Comparison of ENCODE assay signal across 8 cellular contexts in the genomic region with DNA sequence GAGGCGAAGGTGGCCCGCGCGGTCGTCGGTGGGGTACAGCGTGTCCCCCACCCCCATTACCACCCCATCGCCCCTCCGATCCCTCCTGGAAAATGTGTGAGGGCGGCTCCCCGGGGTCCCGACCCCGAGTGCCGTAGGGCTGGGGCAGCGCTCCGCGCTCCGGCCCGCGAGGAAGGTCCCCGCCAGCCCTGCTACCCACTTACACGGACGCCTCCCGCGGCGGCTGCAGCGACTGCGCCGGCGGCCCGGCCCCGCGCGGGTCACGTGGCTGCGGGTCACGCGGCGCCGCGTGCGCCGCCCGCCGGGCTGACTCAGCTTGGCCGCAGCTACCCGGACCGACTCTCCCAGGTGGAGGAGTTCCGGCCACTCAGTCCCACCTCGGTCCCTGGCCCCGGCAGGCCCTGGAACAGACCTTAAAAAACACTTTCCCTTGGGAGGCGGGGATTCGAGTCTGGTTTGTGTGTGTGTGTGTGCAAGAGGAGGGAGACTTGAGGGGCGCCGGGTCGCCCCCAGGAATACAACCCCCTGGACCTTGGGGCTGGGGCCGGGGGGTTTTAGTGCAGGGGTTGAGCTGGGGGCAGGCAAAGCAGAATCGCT. TPM values are rescaled to one million over a fixed set of nuclear protein-coding genes. Genes with fewer than 3 reads are reported as not detected.
DNase-seq lines count a peak whose midpoint lies in the region; ATAC-seq and TF ChIP-seq lines count a peak whose summit lies in the region.

A gene (minus strand): TSS at position 236 of the 597 bp plus-strand sequence. CDS start 992 bp downstream, outside the sequence.

- TF ChIP-seq POLR2A in stomach (IDR thresholded peaks at IDR 0.05): no peak

- H3K27me3 Mint-ChIP-seq in nephron (ENCODE audit: low read depth): no peaks in the 10 kb centered on the region

- intact Hi-C loops in stomach (cut with DNase I; ENCODE audit: low total_unique reads): loop anchor here (10.0 kb wide), 1 partner anchor 132 kb away; no protein-coding TSS in a partner anchor

- peak within 1 kb of the TSS; percentile 72 to 92 (median 90) for H3K27ac ChIP-seq in stomach

- no peaks in the 10 kb centered on the region for H3K27me3 ChIP-seq in stomach

- DNase-seq in CD1c-positive myeloid dendritic cell (ENCODE audit: extremely low spot score) (peak; percentile 88), RPMI8226 (peak; percentile 91), fibroblast of the aortic adventitia (ENCODE audit: low read depth) (peak; percentile 75), stomach (peak; percentile 88)
- peak; percentile 91 for DNase-seq in activated effector memory CD4-positive, alpha-beta T cell treated with anti-CD3 and anti-CD28 coated beads, Interleukin-2, amount 50 U/mL, for 16 hours

- 0 to 1% (median 1%) methylated on average over 16 to 58 of the region's 58 CpGs for WGBS in stomach, 5 donors

- no peaks in the 10 kb centered on the region for H3K9me3 ChIP-seq in stomach

- ATAC-seq in GM19372 (IDR thresholded peaks at IDR 0.05; ENCODE audit: low read depth, unreplicated experiment) (peak; percentile 74), HG03521 (IDR thresholded peaks at IDR 0.05; ENCODE audit: unreplicated experiment) (peak; percentile 70)

- H3K4me3 ChIP-seq in fibroblast of the aortic adventitia (ENCODE audit: low read depth, low read length): peak within 1 kb of the TSS; percentile 81
- H3K4me3 ChIP-seq in stomach: peak within 1 kb of the TSS; percentile 69 to 79 (median 72)

- H3K4me1 Mint-ChIP-seq in nephron: peaks cover 26% of the 10 kb centered on the region

- peaks cover 0 to 12% (median 8%) of the 10 kb centered on the region in 4 donors for H3K36me3 ChIP-seq in stomach

- TF ChIP-seq EP300 in stomach (IDR thresholded peaks at IDR 0.05): no peak

- no peaks in the 10 kb centered on the region for H3K9me3 Mint-ChIP-seq in nephron

- H3K4me1 ChIP-seq in stomach: peaks cover 12 to 47% (median 25%) of the 10 kb centered on the region in 4 donors

- no peak for TF ChIP-seq CTCF in fibroblast of the aortic adventitia (IDR thresholded peaks at IDR 0.05; ENCODE audit: insufficient read depth, low read length)
- no peak for TF ChIP-seq CTCF in nephron (IDR thresholded peaks at IDR 0.05; ENCODE audit: unreplicated experiment in 3 of 3)
- peak in 1 of 7 experiments; percentile 35 for TF ChIP-seq CTCF in stomach (IDR thresholded peaks at IDR 0.05)

- H3K27ac Mint-ChIP-seq in nephron: peak within 1 kb of the TSS; percentile 83 to 93 (median 87)

- H3K4me3 Mint-ChIP-seq in nephron: peak within 1 kb of the TSS; percentile 82 to 94 (median 94)

- peaks cover 15% of the 10 kb centered on the region for H3K36me3 Mint-ChIP-seq in nephron (ENCODE audit: low read depth)

RNA-seq across cellular contexts. Expression of the gene that starts here (rescaled TPM):
- total RNA-seq in fibroblast of the aortic adventitia (ENCODE audit: low replicate concordance) (55.6 and 62.3 TPM in 2 replicates), stomach (10 to 100 TPM in 2 of 5 donors, 1 to 10 TPM in 3; 2.7 to 14.1 (median 5.8) TPM)
- 10 to 100 TPM; 11.9 to 18.9 (median 12.2) TPM for polyA plus RNA-seq in stomach

Comparison
In these comparisons a context has a peak if more than half of its experiments do, and no peak if none do; other contexts are left out.
1. Peak in every context shown above with its lines: DNase-seq, ATAC-seq, H3K4me3 ChIP-seq and H3K27ac ChIP-seq.